22 cellular contexts compared by ENCODE assay signal in the genomic region with DNA sequence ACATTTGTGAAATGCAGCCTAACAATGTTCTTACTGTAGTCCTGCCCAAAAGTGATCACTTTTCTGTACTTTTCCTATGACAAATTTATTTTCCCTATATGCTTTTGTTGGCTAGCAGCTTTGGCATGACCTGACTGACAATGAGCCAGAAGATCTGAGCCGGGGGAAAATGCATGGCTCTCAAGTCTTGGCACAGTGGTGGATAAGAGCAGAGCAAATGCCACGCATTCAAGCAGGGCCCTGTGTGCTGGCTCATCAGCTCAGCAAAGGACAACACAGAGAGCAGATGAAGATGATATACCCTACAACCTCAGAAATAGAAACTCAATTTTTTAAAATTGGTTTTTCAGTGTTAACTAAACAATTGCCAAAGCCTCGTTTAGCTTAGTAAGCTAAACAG.
"Had no signal": no experiment of that assay in that cellular context is flagged by ENCODE, and none has a peak within 500 bp of the region (broad histone marks: within the 10 kb centered on the region; RNA-seq: fewer than 3 reads in every experiment).

No MANE protein-coding gene starts in this region.

- ATAC-seq: HepG2, Panc1, PC-3 had no signal

- DNase-seq: IMR-90; Karpas-422; KG1; MV-4-11; NCI-H1048; NCI-H1105; NCI-H1417; NCI-H1436 treated with DMSO at 0.1 percent for 48 hours; NCI-H1694; NCI-H187 treated with DMSO at 0.1 percent for 48 hours; NCI-H2029 treated with DMSO at 0.1 percent for 48 hours; NCI-H2171 treated with DMSO at 0.1 percent for 48 hours; NCI-H345; NCI-H524; NCI-H526 treated with DMSO at 0.1 percent for 48 hours; NCI-H748 treated with DMSO at 0.1 percent for 48 hours; NK-92 treated with Interleukin-12 subunit alpha and Interleukin-12 subunit beta, amount 100 ng/mL, for 24 hours; PC-3; SHP77; SK-N-SH had no signal
